Comparison of ENCODE assay signal across 17 cellular contexts in genomic region chr2:206565666-206566065, GRCh38.
A peak's percentile ranks its signal among the peaks of the same experiment; 100 is the strongest.
DNase-seq lines count a peak whose midpoint lies in the region; ATAC-seq and TF ChIP-seq lines count a peak whose summit lies in the region.
"Had no signal": no experiment of that assay in that cellular context is flagged by ENCODE, and none has a peak within 500 bp of the region (broad histone marks: within the 10 kb centered on the region; RNA-seq: fewer than 3 reads in every experiment).

No MANE protein-coding gene starts in this region.

- no peak overlapping the region for H4K12ac ChIP-seq in trophoblast cell (ENCODE audit: low read depth, low read length)

- H3K9me3 Mint-ChIP-seq in osteocyte (ENCODE audit: unreplicated experiment): no peaks in the 10 kb centered on the region
- H3K9me3 Mint-ChIP-seq: CD4-positive, alpha-beta T cell had no signal

- no peaks in the 10 kb centered on the region for H3K27me3 Mint-ChIP-seq in osteocyte (ENCODE audit: unreplicated experiment)
- H3K27me3 Mint-ChIP-seq: CD4-positive, alpha-beta T cell had no signal

- no peaks in the 10 kb centered on the region for H3K79me1 ChIP-seq in trophoblast cell (ENCODE audit: low read length)

- H2AK5ac ChIP-seq in trophoblast cell (ENCODE audit: low read length): no peak overlapping the region

- TF ChIP-seq CTCF in mammary epithelial cell (conservative IDR thresholded peaks at IDR 0.05 in 1 of 2, IDR thresholded peaks at IDR 0.05 in 1 of 2; ENCODE audit: extremely low read depth in 1 of 2, insufficient read depth in 1 of 2, low read depth in 1 of 2, low read length in 2 of 2) (no peak), breast epithelium (IDR thresholded peaks at IDR 0.05) (no peak), osteocyte (IDR thresholded peaks at IDR 0.05) (no peak)

- intact Hi-C loops in mammary epithelial cell (cut with micrococcal nuclease): no loop called here
- intact Hi-C loops in breast epithelium (cut with DNase I; ENCODE audit: low total_unique reads): loop anchor here (10.0 kb wide), 1 partner anchor 561 kb away; no protein-coding TSS in a partner anchor

- no peak overlapping the region for H2BK120ac ChIP-seq in trophoblast cell (ENCODE audit: insufficient read depth, low read length, poor library complexity)

- H3K36me3 ChIP-seq in mammary epithelial cell (ENCODE audit: insufficient read depth, low read length): no peaks in the 10 kb centered on the region
- H3K36me3 ChIP-seq in breast epithelium: no peaks in the 10 kb centered on the region
- H3K36me3 ChIP-seq in trophoblast cell (ENCODE audit: control insufficient read depth in 1 of 2, insufficient read depth in 2 of 2, low read length in 2 of 2): no peaks in the 10 kb centered on the region

- no TSS peak for BruUV-seq in mammary epithelial cell (replicated peaks; lab: Mats Ljungman, UMichigan)

- H2AFZ ChIP-seq in mammary epithelial cell (ENCODE audit: low read depth, low read length) (peak overlapping the region; percentile 14), trophoblast cell (ENCODE audit: insufficient read depth, low read length, poor library complexity) (no peak overlapping the region)
- H2AFZ ChIP-seq: GM23248 had no signal

- dilution Hi-C loops in mammary epithelial cell (cut with HindIII; ENCODE audit: low sequenced_read_pairs): no loop called here

- ATAC-seq in GM19397 (IDR thresholded peaks at IDR 0.05; ENCODE audit: unreplicated experiment) (no peak), SK-N-SH treated with all-trans-retinoic acid at 6 μM for 48 hours (no peak)
- ATAC-seq: A549 had no signal

- no peaks in the 10 kb centered on the region for H3K4me1 Mint-ChIP-seq in osteocyte (ENCODE audit: unreplicated experiment)

- no peak overlapping the region for H3K27ac ChIP-seq in mammary epithelial cell (ENCODE audit: insufficient read depth, low read depth, low read length)
- H3K27ac ChIP-seq in breast epithelium: no peak overlapping the region
- H3K27ac ChIP-seq in trophoblast cell (ENCODE audit: low read depth, low read length): no peak overlapping the region
- H3K27ac ChIP-seq: 22Rv1, A549, C4-2B, GM23248 had no signal

- no peaks in the 10 kb centered on the region for H3K9me3 ChIP-seq in mammary epithelial cell (replicated peaks; ENCODE audit: insufficient read depth, low read length)
- H3K9me3 ChIP-seq in breast epithelium: no peaks in the 10 kb centered on the region
- peaks cover 3% of the 10 kb centered on the region for H3K9me3 ChIP-seq in trophoblast cell (ENCODE audit: insufficient read depth, low read depth, low read length)
- H3K9me3 ChIP-seq: A549, HAP-1 had no signal

- no peak overlapping the region for H3K4ac ChIP-seq in trophoblast cell (ENCODE audit: low read depth, low read length)

- no peak overlapping the region for H4K91ac ChIP-seq in trophoblast cell (ENCODE audit: low read depth, low read length)

- H3K4me3 ChIP-seq in mammary epithelial cell (replicated peaks in 1 of 3; ENCODE audit: insufficient read depth in 1 of 3, low read depth in 2 of 3, low read length in 3 of 3) (no peak overlapping the region), breast epithelium (no peak overlapping the region), trophoblast cell (ENCODE audit: low read depth, low read length) (no peak overlapping the region)
- H3K4me3 ChIP-seq: A549, GM23248, HAP-1 had no signal

- no peaks in the 10 kb centered on the region for H3K36me3 Mint-ChIP-seq in osteocyte (ENCODE audit: unreplicated experiment)

- no peak overlapping the region for H4K8ac ChIP-seq in trophoblast cell (ENCODE audit: low read depth, low read length)

- no peak overlapping the region for H3K18ac ChIP-seq in trophoblast cell (ENCODE audit: low read length)

- no peak overlapping the region for H2BK12ac ChIP-seq in trophoblast cell (ENCODE audit: low read length)

- CTCF ChIA-PET in mammary epithelial cell (lab: Charles Lee; ENCODE audit: low non-redundant PET): no interaction called here

- H4K20me1 ChIP-seq in mammary epithelial cell (ENCODE audit: insufficient read depth, low read length): no peaks in the 10 kb centered on the region

- no peaks in the 10 kb centered on the region for H3K4me1 ChIP-seq in mammary epithelial cell (ENCODE audit: insufficient read depth, low read length)
- H3K4me1 ChIP-seq in breast epithelium: no peaks in the 10 kb centered on the region
- H3K4me1 ChIP-seq in trophoblast cell (ENCODE audit: control insufficient read depth in 1 of 2, insufficient read depth in 2 of 2, low read length in 2 of 2): no peaks in the 10 kb centered on the region
- H3K4me1 ChIP-seq: HAP-1 had no signal

- H3K27ac Mint-ChIP-seq in osteocyte (ENCODE audit: unreplicated experiment): no peak overlapping the region
- H3K27ac Mint-ChIP-seq: CD4-positive, alpha-beta T cell had no signal

- DNase-seq in mammary epithelial cell: no peak
- DNase-seq in breast epithelium (ENCODE audit: low spot score in 2 of 2): no peak
- peak; percentile 61 for DNase-seq in islet precursor cell
- DNase-seq in trophoblast cell: no peak
- no peak for DNase-seq in osteocyte (ENCODE audit: extremely low spot score, unreplicated experiment)
- DNase-seq: AML-193; CD4-positive, alpha-beta T cell; DMS153; DMS79; GF-D8; GM23248 had no signal

- H3K4me2 ChIP-seq in mammary epithelial cell (ENCODE audit: insufficient read depth, low read depth, low read length) (no peak overlapping the region), trophoblast cell (ENCODE audit: low read length) (no peak overlapping the region)
- H3K4me2 ChIP-seq: A549 had no signal

- no peak for TF ChIP-seq POLR2A in breast epithelium (IDR thresholded peaks at IDR 0.05)

- WGBS in mammary epithelial cell (ENCODE audit: low coverage, missing lambda C conversion rate): 0% methylated on average over 3 of the region's 4 CpGs
- no CpG with 5 or more reads among the region's 4 CpGs for WGBS in trophoblast cell (ENCODE audit: extremely low coverage, insufficient coverage, insufficient read length)

- no peak overlapping the region for H3K23ac ChIP-seq in trophoblast cell (ENCODE audit: low read length)

- H3K14ac ChIP-seq in trophoblast cell (ENCODE audit: low read length): no peak overlapping the region

- in situ Hi-C loops in mammary epithelial cell (cut with MboI; ENCODE audit: low sequenced_read_pairs in 2 of 2): no loop called here

- no peaks in the 10 kb centered on the region for H3K79me2 ChIP-seq in mammary epithelial cell (ENCODE audit: insufficient read depth, low read length)
- H3K79me2 ChIP-seq in trophoblast cell (ENCODE audit: control insufficient read depth, insufficient read depth, low read length, poor library complexity): no peaks in the 10 kb centered on the region

- no peak overlapping the region for H2BK5ac ChIP-seq in trophoblast cell (ENCODE audit: low read depth, low read length, poor library complexity)

- H3K4me3 Mint-ChIP-seq in osteocyte (ENCODE audit: unreplicated experiment): no peak overlapping the region
- H3K4me3 Mint-ChIP-seq: CD4-positive, alpha-beta T cell had no signal

- H3K27me3 ChIP-seq in mammary epithelial cell (ENCODE audit: insufficient read depth, low read length) (no peaks in the 10 kb centered on the region), breast epithelium (no peaks in the 10 kb centered on the region), trophoblast cell (ENCODE audit: insufficient read depth, low read length) (no peaks in the 10 kb centered on the region)

- H3K9ac ChIP-seq in mammary epithelial cell (ENCODE audit: insufficient read depth, low read length): no peak overlapping the region
- H3K9ac ChIP-seq in trophoblast cell (ENCODE audit: low read length): peak overlapping the region; percentile 72
- H3K9ac ChIP-seq: GM23248 had no signal

TF ChIP-seq in SK-N-SH treated with all-trans-retinoic acid at 6 μM for 48 hours, 23 proteins besides CTCF, POLR2A, EP300 and RAD21 (continues in another document):
- TF ChIP-seq ZNF70 (CRISPR knock-in tag; IDR thresholded peaks at IDR 0.05) (no peak), TCF4 (CRISPR knock-in tag; IDR thresholded peaks at IDR 0.05; ENCODE audit: borderline replicate concordance) (no peak), ESRRG (CRISPR knock-in tag; IDR thresholded peaks at IDR 0.05) (no peak), ZNF8 (CRISPR knock-in tag; IDR thresholded peaks at IDR 0.05) (no peak), OSR1 (CRISPR knock-in tag; IDR thresholded peaks at IDR 0.05) (no peak), PATZ1 (CRISPR knock-in tag; IDR thresholded peaks at IDR 0.05; ENCODE audit: borderline replicate concordance) (no peak), ARNTL (CRISPR knock-in tag; IDR thresholded peaks at IDR 0.05; ENCODE audit: borderline replicate concordance, low read depth) (no peak), ZC3H10 (CRISPR knock-in tag; IDR thresholded peaks at IDR 0.05) (no peak), POU6F1 (CRISPR knock-in tag; IDR thresholded peaks at IDR 0.05; ENCODE audit: borderline replicate concordance, low read depth) (no peak), ZFP30 (CRISPR knock-in tag; IDR thresholded peaks at IDR 0.05) (no peak)
